ENCODE assay signal across 9 cellular contexts in genomic region chr5:79109527-79110492, GRCh38. TPM values are rescaled to one million over a fixed set of nuclear protein-coding genes. Genes with fewer than 3 reads are reported as not detected.
DNase-seq lines count a peak whose midpoint lies in the region; ATAC-seq, FAIRE-seq and TF ChIP-seq lines count a peak whose summit lies in the region.
"Had no signal": no experiment of that assay in that cellular context is flagged by ENCODE, and none has a peak within 500 bp of the region (broad histone marks: within the 10 kb centered on the region; RNA-seq: fewer than 3 reads in every experiment).

No MANE protein-coding gene starts in this region.

- H3K4me2 ChIP-seq in K562 (ENCODE audit: insufficient read depth, low read length), result no peak overlapping the region

- no peaks in the 10 kb centered on the region for H3K79me2 ChIP-seq in K562 (ENCODE audit: control insufficient read depth, insufficient read depth, low read length)

- no peak overlapping the region for H3K27ac ChIP-seq in K562 (ENCODE audit: extremely low read depth, low read depth, low read length)
- H3K27ac ChIP-seq: epithelial cell of prostate had no signal

- H3K9ac ChIP-seq in K562 (ENCODE audit: insufficient read depth in 1 of 2, low read depth in 2 of 2, low read length in 2 of 2), result no peak overlapping the region

- POLR2A ChIA-PET in K562 (lab: Yijun Ruan, JAX), result no interaction called here

- no peak for TF ChIP-seq POLR2A in K562 (conservative IDR thresholded peaks at IDR 0.05)

- TF ChIP-seq EP300 in K562 (IDR thresholded peaks at IDR 0.05; ENCODE audit: low read length), result no peak

- H3K27me3 Mint-ChIP-seq in progenitor cell of endocrine pancreas, result peaks cover 46% of the 10 kb centered on the region

- H3K4me1 Mint-ChIP-seq in progenitor cell of endocrine pancreas (ENCODE audit: low read depth), result peaks cover 18% of the 10 kb centered on the region

- H3K4me3 ChIP-seq in K562, result no peak overlapping the region

- intact Hi-C loops in K562 (cut with micrococcal nuclease), result loop anchor here (1.0 kb wide), 1 partner anchor 85 kb away; no protein-coding TSS in a partner anchor

- no peak overlapping the region for H2AFZ ChIP-seq in K562 (ENCODE audit: low read depth, low read length)

- FAIRE-seq in K562 (lab: Jason Lieb, UNC), result peak; percentile 59

- H3K4me3 Mint-ChIP-seq in progenitor cell of endocrine pancreas (ENCODE audit: low read depth), result no peak overlapping the region

- H3K4me1 ChIP-seq in K562 (replicated peaks in 1 of 2; ENCODE audit: control insufficient read depth in 2 of 2, insufficient read depth in 2 of 2, low read length in 2 of 2), result peaks cover 0 to 11% of the 10 kb centered on the region in 2 experiments; a peak in 3 of 5 replicates

- no peaks in the 10 kb centered on the region for H3K36me3 Mint-ChIP-seq in progenitor cell of endocrine pancreas (ENCODE audit: insufficient read depth)

- TF ChIP-seq CTCF in K562 (IDR thresholded peaks at IDR 0.05 in 2 of 3, conservative IDR thresholded peaks at IDR 0.05 in 1 of 3; ENCODE audit: insufficient read depth in 2 of 3, low read depth in 1 of 3, low read length in 3 of 3), result peak; percentile 70 to 82 (median 75)
- TF ChIP-seq CTCF in progenitor cell of endocrine pancreas (IDR thresholded peaks at IDR 0.05; ENCODE audit: unreplicated experiment), result peak; percentile 58

- no peaks in the 10 kb centered on the region for H4K20me1 ChIP-seq in K562 (replicated peaks; ENCODE audit: control insufficient read depth, insufficient read depth, low read length)

- H3K9me1 ChIP-seq in K562 (ENCODE audit: control insufficient read depth, insufficient read depth, low read length), result no peaks in the 10 kb centered on the region

- no peaks in the 10 kb centered on the region for H3K9me3 Mint-ChIP-seq in progenitor cell of endocrine pancreas (ENCODE audit: low read depth)

- H3K27ac Mint-ChIP-seq in progenitor cell of endocrine pancreas, result no peak overlapping the region

- BruUV-seq in K562 (replicated peaks; lab: Mats Ljungman, UMichigan), result no TSS peak

- DNase-seq in ELR (ENCODE audit: low read depth), result peak; percentile 19
- DNase-seq in NCI-H69 (lab: John Stamatoyannopoulos, UW), result peak; percentile 8
- DNase-seq in K562 (ENCODE audit: extremely low read depth in 1 of 4, low spot score in 3 of 4), result peak; percentile 44 to 52 (median 48)
- DNase-seq in progenitor cell of endocrine pancreas (ENCODE audit: low spot score, unreplicated experiment), result no peak
- DNase-seq in NCI-H2227 (lab: John Stamatoyannopoulos, UW; ENCODE audit: unreplicated experiment), result no peak
- no peak for DNase-seq in C1 segment of cervical spinal cord (lab: John Stamatoyannopoulos, UW)
- DNase-seq in HK-2 (ENCODE audit: unreplicated experiment), result no peak
- no peak for DNase-seq in medulla oblongata (ENCODE audit: extremely low spot score)

- H3K36me3 ChIP-seq in K562 (ENCODE audit: control insufficient read depth, insufficient read depth, low read length), result no peaks in the 10 kb centered on the region

- CTCF ChIA-PET in K562 (lab: Yijun Ruan, JAX; ENCODE audit: low intra/inter-chr PET ratio), result interaction anchor here (0.7 to 2.2 kb wide), 3 partner anchors 85 to 204 kb away, joined by 4 to 19 read pairs (median 5); no protein-coding TSS in a partner anchor

- H3K27me3 ChIP-seq in K562 (ENCODE audit: control insufficient read depth in 2 of 2, insufficient read depth in 2 of 2, low read length in 2 of 2), result peaks cover 24 to 34% of the 10 kb centered on the region in 2 experiments

- peak; percentile 68 to 79 for TF ChIP-seq RAD21 in K562 (CRISPR knock-in tag; conservative IDR thresholded peaks at IDR 0.05 in 1 of 2, IDR thresholded peaks at IDR 0.05 in 1 of 2)

- no peaks in the 10 kb centered on the region for H3K9me3 ChIP-seq in K562 (replicated peaks; ENCODE audit: control insufficient read depth, insufficient read depth, low read depth, low read length)

- 4% methylated on average over 15 of the region's 15 CpGs for WGBS in K562 (ENCODE audit: insufficient coverage, low coverage, missing lambda C conversion rate)

- ATAC-seq in K562, result peak; percentile 88

- in situ Hi-C loops in K562 (cut with MboI), result no loop called here

TF ChIP-seq in K562, 482 proteins besides CTCF, POLR2A, EP300 and RAD21 (continues in another document):
- TF ChIP-seq MTA2 (IDR thresholded peaks at IDR 0.05; ENCODE audit: low read depth), result no peak
- TF ChIP-seq CGGBP1 (CRISPR knock-in tag; IDR thresholded peaks at IDR 0.05), result no peak
- peak; percentile 35; the same call in 1 of the 2 replicates for TF ChIP-seq RNF2 (IDR thresholded peaks at IDR 0.05)
- TF ChIP-seq ZNF830 (CRISPR knock-in tag; IDR thresholded peaks at IDR 0.05), result no peak
- no peak for TF ChIP-seq ZNF586 (CRISPR knock-in tag; conservative IDR thresholded peaks at IDR 0.05)
- no peak for TF ChIP-seq TRIM28 (IDR thresholded peaks at IDR 0.05)
- TF ChIP-seq ZNF57 (CRISPR knock-in tag; IDR thresholded peaks at IDR 0.05), result no peak
- no peak for TF ChIP-seq PRMT5 (CRISPR knock-in tag; IDR thresholded peaks at IDR 0.05)
- no peak for TF ChIP-seq SIN3A (IDR thresholded peaks at IDR 0.05; ENCODE audit: borderline replicate concordance in 2 of 2, control insufficient read depth in 1 of 2, low read depth in 2 of 2, low read length in 2 of 2)
- TF ChIP-seq ZNF695 (CRISPR knock-in tag; IDR thresholded peaks at IDR 0.05), result no peak
- TF ChIP-seq ZNF780A (CRISPR knock-in tag; IDR thresholded peaks at IDR 0.05), result no peak
- TF ChIP-seq ZNF311 (CRISPR knock-in tag; IDR thresholded peaks at IDR 0.05), result no peak

RNA-seq across cellular contexts. Expression of gene BHMT, which starts 1.8 kb away (rescaled TPM):
- total RNA-seq in K562 (2011; cell fraction: chromatin; rRNA removed; ENCODE audit: low replicate concordance), result not detected in 2 replicates
- total RNA-seq in K562 (2011; cell fraction: nucleolus; rRNA removed), result not detected in 2 replicates
- total RNA-seq in K562 (2011; cell fraction: nucleoplasm; rRNA removed), result not detected in 2 replicates
- total RNA-seq in K562 (2014; rRNA removed) (not detected in 2 replicates), K562 (2014; rRNA removed; fragmentation: Illumina TruSeq; extraction: Trizol) (not detected in 2 replicates), K562 (2015; rRNA removed; fragmentation: Illumina TruSeq; extraction: Trizol) (not detected in 2 replicates), K562 (2021) (0.16 TPM in 1 of 2 replicates, not detected in the other), progenitor cell of endocrine pancreas (1.2 and 1.4 TPM in 2 replicates)
- polyA plus RNA-seq in K562 (2011; rRNA removed) (not detected in 2 replicates), K562 (2014; fragmentation: Illumina TruSeq; extraction: Trizol) (not detected in 2 replicates), K562 (2014; fragmentation: Nextera tagmentation; extraction: Ambion mirVana) (not detected), K562 (2014; rRNA removed) (not detected in 2 replicates)
- not detected in 2 replicates for polyA plus RNA-seq in K562 (2011; cell fraction: cytosol; rRNA removed)
- not detected in 2 replicates for polyA plus RNA-seq in K562 (2011; cell fraction: nucleus; rRNA removed)
- not detected in 2 replicates for polyA plus RNA-seq in K562 (2012)
- not detected in 2 replicates for polyA minus RNA-seq in K562 (2011; rRNA and poly(A)+ RNA removed)
- not detected in 2 replicates for polyA minus RNA-seq in K562 (2011; cell fraction: cytosol; rRNA and poly(A)+ RNA removed)
- polyA minus RNA-seq in K562 (2011; cell fraction: nucleus; rRNA and poly(A)+ RNA removed), result not detected in 2 replicates

RNA-seq across cellular contexts. Expression of gene BHMT2, which starts 40.2 kb away (rescaled TPM):
- not detected in 2 replicates for total RNA-seq in K562 (2011; cell fraction: chromatin; rRNA removed; ENCODE audit: low replicate concordance)
- not detected in 2 replicates for total RNA-seq in K562 (2011; cell fraction: nucleolus; rRNA removed)
- total RNA-seq in K562 (2011; cell fraction: nucleoplasm; rRNA removed), result not detected in 2 replicates
- total RNA-seq in K562 (2014; rRNA removed) (not detected in 2 replicates), K562 (2014; rRNA removed; fragmentation: Illumina TruSeq; extraction: Trizol) (not detected in 2 replicates), K562 (2015; rRNA removed; fragmentation: Illumina TruSeq; extraction: Trizol) (not detected in 2 replicates), K562 (2021) (not detected in 2 replicates), progenitor cell of endocrine pancreas (0.64 and 1.2 TPM in 2 replicates)
- polyA plus RNA-seq in K562 (2011; rRNA removed) (not detected in 2 replicates), K562 (2014; fragmentation: Illumina TruSeq; extraction: Trizol) (not detected in 2 replicates), K562 (2014; fragmentation: Nextera tagmentation; extraction: Ambion mirVana) (not detected), K562 (2014; rRNA removed) (not detected in 2 replicates)
- polyA plus RNA-seq in K562 (2011; cell fraction: cytosol; rRNA removed), result not detected in 2 replicates
- not detected in 2 replicates for polyA plus RNA-seq in K562 (2011; cell fraction: nucleus; rRNA removed)
- polyA plus RNA-seq in K562 (2012), result not detected in 2 replicates
- not detected in 2 replicates for polyA minus RNA-seq in K562 (2011; rRNA and poly(A)+ RNA removed)
- polyA minus RNA-seq in K562 (2011; cell fraction: cytosol; rRNA and poly(A)+ RNA removed), result not detected in 2 replicates
- polyA minus RNA-seq in K562 (2011; cell fraction: nucleus; rRNA and poly(A)+ RNA removed), result not detected in 2 replicates

RNA-seq across cellular contexts. Expression of gene DMGDH, which starts 40.3 kb away (rescaled TPM):
- total RNA-seq in K562 (2011; cell fraction: chromatin; rRNA removed; ENCODE audit: low replicate concordance), result not detected in 2 replicates
- not detected in 2 replicates for total RNA-seq in K562 (2011; cell fraction: nucleolus; rRNA removed)
- total RNA-seq in K562 (2011; cell fraction: nucleoplasm; rRNA removed), result 1.2 TPM in 1 of 2 replicates, not detected in the other
- total RNA-seq in K562 (2014; rRNA removed) (not detected in 2 replicates), K562 (2014; rRNA removed; fragmentation: Illumina TruSeq; extraction: Trizol) (not detected in 2 replicates), K562 (2015; rRNA removed; fragmentation: Illumina TruSeq; extraction: Trizol) (0.38 TPM in 1 of 2 replicates, not detected in the other), K562 (2021) (0.51 and 0.58 TPM in 2 replicates), progenitor cell of endocrine pancreas (0.75 and 0.84 TPM in 2 replicates)
- polyA plus RNA-seq in K562 (2011; rRNA removed) (not detected in 2 replicates), K562 (2014; fragmentation: Illumina TruSeq; extraction: Trizol) (not detected in 2 replicates), K562 (2014; fragmentation: Nextera tagmentation; extraction: Ambion mirVana) (under 1 TPM in 1 of 2 experiments, not detected in 1; 0.13 TPM), K562 (2014; rRNA removed) (not detected in 2 replicates)
- not detected in 2 replicates for polyA plus RNA-seq in K562 (2011; cell fraction: cytosol; rRNA removed)
- 0.63 TPM in 1 of 2 replicates, not detected in the other for polyA plus RNA-seq in K562 (2011; cell fraction: nucleus; rRNA removed)
- polyA plus RNA-seq in K562 (2012), result 1.4 TPM in 1 of 2 replicates, not detected in the other
- not detected in 2 replicates for polyA minus RNA-seq in K562 (2011; rRNA and poly(A)+ RNA removed)
- not detected in 2 replicates for polyA minus RNA-seq in K562 (2011; cell fraction: cytosol; rRNA and poly(A)+ RNA removed)
- not detected in 2 replicates for polyA minus RNA-seq in K562 (2011; cell fraction: nucleus; rRNA and poly(A)+ RNA removed)

Comparison
In these comparisons a context has a peak if more than half of its experiments do, and no peak if none do; other contexts are left out.
1. DNase-seq: peak in ELR (single experiment), NCI-H69 (single experiment) and K562 (4 of 4); none in progenitor cell of endocrine pancreas (single experiment), NCI-H2227 (single experiment), C1 segment of cervical spinal cord (0 of 14), HK-2 (single experiment) and medulla oblongata (single experiment).